ENCODE assay signal across 8 cellular contexts in genomic region chr1:46667782-46668760, GRCh38. TPM values are rescaled to one million over a fixed set of nuclear protein-coding genes. Genes with fewer than 3 reads are reported as not detected.
DNase-seq lines count a peak whose midpoint lies in the region; ATAC-seq, FAIRE-seq and TF ChIP-seq lines count a peak whose summit lies in the region.

Gene ATPAF1, minus strand, starts transcription at chr1:46668364. Its CDS starts 42 bp downstream, at chr1:46668322.

- H3K27ac Mint-ChIP-seq in activated CD4-positive, alpha-beta T cell treated with anti-CD3 and anti-CD28 coated beads, Interleukin-2, amount 10 ng/mL, durations not matched to agents 24 days and 14 days, result peak within 1 kb of the TSS; percentile 59

- peak; percentile 88 to 95 for ATAC-seq in A549
- peak; percentile 64 for ATAC-seq in GM18520 (IDR thresholded peaks at IDR 0.05; ENCODE audit: unreplicated experiment)
- peak; percentile 63 for ATAC-seq in HG03066 (IDR thresholded peaks at IDR 0.05; ENCODE audit: low read depth, unreplicated experiment)
- ATAC-seq in left lobe of liver, result peak; percentile 94

- no peak for TF ChIP-seq EP300 in A549 (IDR thresholded peaks at IDR 0.05)

- no peak for FAIRE-seq in A549 (lab: Jason Lieb, UNC)

- TF ChIP-seq CTCF in A549 (IDR thresholded peaks at IDR 0.05), result 0 out of 3 replicates have a peak, but pooled peaks have one; percentile 8

- CTCF ChIA-PET in A549 (lab: Yijun Ruan, JAX), result interaction anchor here (1.0 kb wide), 3 partner anchors 56 to 121 kb away, joined by 3 read pairs; no protein-coding TSS in a partner anchor

- peaks cover 16% of the 10 kb centered on the region for H3K4me1 ChIP-seq in A549

- 3% methylated on average over 11 of the region's 96 CpGs for WGBS in A549 (ENCODE audit: missing lambda C conversion rate)

- H3K9me3 Mint-ChIP-seq in activated CD4-positive, alpha-beta T cell treated with anti-CD3 and anti-CD28 coated beads, Interleukin-2, amount 10 ng/mL, durations not matched to agents 24 days and 14 days, result no peaks in the 10 kb centered on the region

- peak within 1 kb of the TSS; percentile 88 for H3K4me3 Mint-ChIP-seq in activated CD4-positive, alpha-beta T cell treated with anti-CD3 and anti-CD28 coated beads, Interleukin-2, amount 10 ng/mL, durations not matched to agents 24 days and 14 days

- TF ChIP-seq RAD21 in A549 (conservative IDR thresholded peaks at IDR 0.05 in 1 of 2, IDR thresholded peaks at IDR 0.05 in 1 of 2), result no peak; a peak in 1 of 5 replicates

- peaks cover 18% of the 10 kb centered on the region for H3K4me1 Mint-ChIP-seq in activated CD4-positive, alpha-beta T cell treated with anti-CD3 and anti-CD28 coated beads, Interleukin-2, amount 10 ng/mL, durations not matched to agents 24 days and 14 days

- H3K27me3 Mint-ChIP-seq in activated CD4-positive, alpha-beta T cell treated with anti-CD3 and anti-CD28 coated beads, Interleukin-2, amount 10 ng/mL, durations not matched to agents 24 days and 14 days, result no peaks in the 10 kb centered on the region

- DNase-seq in A549 (ENCODE audit: low read depth in 1 of 2, low spot score in 1 of 2) (peak; percentile 77 to 82), NCI-H446 treated with DMSO at 0.1 percent for 48 hours (lab: John Stamatoyannopoulos, UW) (peak; percentile 64), dedifferentiated amniotic fluid mesenchymal stem cell (ENCODE audit: extremely low spot score) (peak; percentile 44), left lobe of liver (ENCODE audit: low spot score) (peak; percentile 84)
- DNase-seq in activated CD4-positive, alpha-beta T cell treated with anti-CD3 and anti-CD28 coated beads, Interleukin-2, amount 10 ng/mL, durations not matched to agents 24 days and 14 days, result peak; percentile 90
- peak; percentile 49 for DNase-seq in stimulated activated CD4-positive, alpha-beta T cell treated with anti-CD3 and anti-CD28 coated beads, Interleukin-2, amount 100 ng/mL, for 4 hours (ENCODE audit: low read depth)

- intact Hi-C loops in activated CD4-positive, alpha-beta T cell treated with anti-CD3 and anti-CD28 coated beads, Interleukin-2, amount 10 ng/mL, durations not matched to agents 24 days and 14 days (cut with micrococcal nuclease), result loop anchor here (1.0 to 2.0 kb wide), 3 partner anchors 21 to 51 kb away; partner anchors contain the start of genes EFCAB14 and MOB3C

- no peaks in the 10 kb centered on the region for H3K9me3 ChIP-seq in A549

- TF ChIP-seq POLR2A in A549 (IDR thresholded peaks at IDR 0.05; ENCODE audit: low read length), result peak; percentile 40

- POLR2A ChIA-PET in A549 (lab: Yijun Ruan, JAX), result interaction anchor here (0.6 to 0.7 kb wide), 3 partner anchors 56 to 100 kb away, joined by 3 to 4 read pairs (median 3); no protein-coding TSS in a partner anchor

- peak within 1 kb of the TSS; percentile 91 to 99 for H3K27ac ChIP-seq in A549

- peak within 1 kb of the TSS; percentile 93 for H3K4me2 ChIP-seq in A549

- H3K4me3 ChIP-seq in A549, result peak within 1 kb of the TSS; percentile 90

- H3K36me3 Mint-ChIP-seq in activated CD4-positive, alpha-beta T cell treated with anti-CD3 and anti-CD28 coated beads, Interleukin-2, amount 10 ng/mL, durations not matched to agents 24 days and 14 days (ENCODE audit: low read depth), result peaks cover 15% of the 10 kb centered on the region

TF ChIP-seq in A549, 52 proteins besides CTCF, POLR2A, EP300 and RAD21:
- TF ChIP-seq KDM5A (IDR thresholded peaks at IDR 0.05), result no peak
- TF ChIP-seq ZSCAN20 (CRISPR knock-in tag; IDR thresholded peaks at IDR 0.05), result no peak
- TF ChIP-seq FOXS1 (CRISPR knock-in tag; IDR thresholded peaks at IDR 0.05), result no peak
- no peak for TF ChIP-seq EHMT2 (IDR thresholded peaks at IDR 0.05; ENCODE audit: low read depth)
- TF ChIP-seq ZFP36 (IDR thresholded peaks at IDR 0.05; ENCODE audit: borderline replicate concordance, partially characterized antibody), result peak; percentile 95
- TF ChIP-seq NPAS2 (CRISPR knock-in tag; IDR thresholded peaks at IDR 0.05; ENCODE audit: borderline replicate concordance), result no peak
- TF ChIP-seq GATA3 (IDR thresholded peaks at IDR 0.05; ENCODE audit: borderline replicate concordance), result no peak
- no peak for TF ChIP-seq TP53 (CRISPR knock-in tag; IDR thresholded peaks at IDR 0.05)
- TF ChIP-seq, protein P1, sequence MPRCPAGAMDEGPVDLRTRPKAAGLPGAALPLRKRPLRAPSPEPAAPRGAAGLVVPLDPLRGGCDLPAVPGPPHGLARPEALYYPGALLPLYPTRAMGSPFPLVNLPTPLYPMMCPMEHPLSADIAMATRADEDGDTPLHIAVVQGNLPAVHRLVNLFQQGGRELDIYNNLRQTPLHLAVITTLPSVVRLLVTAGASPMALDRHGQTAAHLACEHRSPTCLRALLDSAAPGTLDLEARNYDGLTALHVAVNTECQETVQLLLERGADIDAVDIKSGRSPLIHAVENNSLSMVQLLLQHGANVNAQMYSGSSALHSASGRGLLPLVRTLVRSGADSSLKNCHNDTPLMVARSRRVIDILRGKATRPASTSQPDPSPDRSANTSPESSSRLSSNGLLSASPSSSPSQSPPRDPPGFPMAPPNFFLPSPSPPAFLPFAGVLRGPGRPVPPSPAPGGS (IDR thresholded peaks at IDR 0.05), result 0 out of 3 replicates have a peak, but pooled peaks have one; percentile 34
- no peak for TF ChIP-seq JUNB (IDR thresholded peaks at IDR 0.05)
- TF ChIP-seq JUN (IDR thresholded peaks at IDR 0.05), result peak; percentile 33 to 61; a peak in 2 of 5 replicates
- TF ChIP-seq ESRRA (IDR thresholded peaks at IDR 0.05; ENCODE audit: borderline replicate concordance, low read length), result no peak
- TF ChIP-seq MAX (IDR thresholded peaks at IDR 0.05), result peak; percentile 56
- no peak for TF ChIP-seq REST (IDR thresholded peaks at IDR 0.05)
- no peak for TF ChIP-seq ZC3H11A (IDR thresholded peaks at IDR 0.05)

RNA-seq across cellular contexts. Expression of gene ATPAF1, which starts in this region (rescaled TPM):
- 63.7 and 74.1 TPM in 2 replicates for polyA plus RNA-seq in A549 (2011; rRNA removed)
- polyA plus RNA-seq in A549 (2012; cell fraction: cytosol; rRNA removed), result 27.3 and 30.6 TPM in 2 replicates
- 11.9 and 13.1 TPM in 2 replicates for polyA plus RNA-seq in A549 (2012; cell fraction: nucleus; rRNA removed)
- polyA plus RNA-seq in A549 (2017; fragmentation: RNase III; extraction: RNeasy Plus Mini Kit Qiagen cat#74134 plus additional on column Dnase treatment), result 28.9 to 33.9 TPM (median 31.7 TPM) in 3 replicates
- 19.8 and 29.7 TPM in 2 replicates for polyA minus RNA-seq in A549 (2011; rRNA and poly(A)+ RNA removed)
- 41.6 and 43.1 TPM in 2 replicates for total RNA-seq in activated CD4-positive, alpha-beta T cell treated with anti-CD3 and anti-CD28 coated beads, Interleukin-2, amount 10 ng/mL, durations not matched to agents 24 days and 14 days
- total RNA-seq in left lobe of liver, result 43.0 TPM

Comparison
In these comparisons a context has a peak if more than half of its experiments do, and no peak if none do; other contexts are left out.
1. Peak in every context shown above with its lines: DNase-seq, ATAC-seq, H3K4me3 ChIP-seq and H3K27ac ChIP-seq.